Comparison of ENCODE assay signal across 8 cellular contexts in genomic region chr14:75295491-75296338, GRCh38. TPM values are rescaled to one million over a fixed set of nuclear protein-coding genes. Genes with fewer than 3 reads are reported as not detected.
DNase-seq lines count a peak whose midpoint lies in the region; ATAC-seq and TF ChIP-seq lines count a peak whose summit lies in the region.

No MANE protein-coding gene starts in this region.

- H3K4me1 Mint-ChIP-seq in neural crest cell: peaks cover 25% of the 10 kb centered on the region

- H3K27me3 Mint-ChIP-seq in neural crest cell (ENCODE audit: low read depth): peaks cover 8% of the 10 kb centered on the region

- TF ChIP-seq CTCF in neural crest cell (conservative IDR thresholded peaks at IDR 0.05): peak; percentile 96

- peak; percentile 81 for DNase-seq in DMS53 (lab: John Stamatoyannopoulos, UW)
- peak; percentile 52 for DNase-seq in Jurkat, Clone E6-1 (ENCODE audit: low read depth, low spot score)
- DNase-seq in SIG-M5 (lab: John Stamatoyannopoulos, UW): peak; percentile 65
- peak; percentile 43 to 72 (median 50) for DNase-seq in activated naive CD4-positive, alpha-beta T cell (lab: John Stamatoyannopoulos, UW)
- peak; percentile 78 for DNase-seq in foreskin melanocyte
- peak; percentile 85 for DNase-seq in neural crest cell (ENCODE audit: low read depth, low spot score)

- peak overlapping the region; percentile 56 for H3K4me3 ChIP-seq in Jurkat, Clone E6-1 (ENCODE audit: low read length)

- H3K36me3 Mint-ChIP-seq in neural crest cell (ENCODE audit: low read depth): no peaks in the 10 kb centered on the region

- peak overlapping the region; percentile 94 for H3K27ac ChIP-seq in temporal lobe (ENCODE audit: low read depth, low read length)

- H3K9me3 Mint-ChIP-seq in neural crest cell: no peaks in the 10 kb centered on the region

- H3K4me3 Mint-ChIP-seq in neural crest cell: peak overlapping the region; percentile 87

- ATAC-seq in GM18873 (IDR thresholded peaks at IDR 0.05; ENCODE audit: low FRiP score, unreplicated experiment): no peak

- no peak overlapping the region for H3K27ac Mint-ChIP-seq in neural crest cell (ENCODE audit: unreplicated experiment)

RNA-seq across cellular contexts. Expression of gene FOS, which starts 17.1 kb away (rescaled TPM):
- 1.4 TPM for polyA plus RNA-seq in Jurkat, Clone E6-1 (2012; ENCODE audit: insufficient read depth, insufficient read length)
- total RNA-seq in neural crest cell (3.8 and 5.8 TPM in 2 replicates), temporal lobe (41.8 TPM)
